ENCODE assay signal across 16 cellular contexts in genomic region chr11:74318241-74318932, GRCh38. TPM values are rescaled to one million over a fixed set of nuclear protein-coding genes. Genes with fewer than 3 reads are reported as not detected.
DNase-seq lines count a peak whose midpoint lies in the region; ATAC-seq and TF ChIP-seq lines count a peak whose summit lies in the region.
"Had no signal": no experiment of that assay in that cellular context is flagged by ENCODE, and none has a peak within 500 bp of the region (broad histone marks: within the 10 kb centered on the region; RNA-seq: fewer than 3 reads in every experiment).

No MANE protein-coding gene starts in this region.

- peak overlapping the region; percentile 91 for H3K27ac Mint-ChIP-seq in chondrocyte (ENCODE audit: unreplicated experiment)
- H3K27ac Mint-ChIP-seq: activated naive CD4-positive, alpha-beta T cell treated with anti-CD3 and anti-CD28 coated beads, Interleukin-2, amount 50 U/mL, for 24 hours; naive thymus-derived CD4-positive, alpha-beta T cell; T-helper 2 cell treated with Interferon-gamma antibody and Interleukin-4, amounts not matched to agents 5 μg/mL and 100 μg/mL, for 36 hours had no signal

- DNase-seq in M059J (ENCODE audit: low read depth) (peak; percentile 56), chondrocyte (ENCODE audit: low spot score) (no peak), lung microvascular endothelial cell (ENCODE audit: low read depth in 2 of 2) (peak; percentile 31 to 69), left ventricle myocardium superior (no peak), trophoblast cell (no peak), SHP77 (lab: John Stamatoyannopoulos, UW) (no peak)
- DNase-seq: activated T-cell treated with anti-CD3 and anti-CD28 coated beads for 4 hours; GOT3; naive thymus-derived CD4-positive, alpha-beta T cell; NCI-H82; stimulated activated CD4-positive, alpha-beta T cell treated with anti-CD3 and anti-CD28 coated beads, Interleukin-1b, Interleukin-23, amount 100 ng/mL, for 48 hours; testis had no signal

- no peak overlapping the region for H3K14ac ChIP-seq in trophoblast cell (ENCODE audit: low read length)

- H3K27ac ChIP-seq in ACC112 (ENCODE audit: low read depth, low read length) (peak overlapping the region; percentile 97), trophoblast cell (ENCODE audit: low read depth, low read length) (no peak overlapping the region)
- H3K27ac ChIP-seq: testis had no signal

- H3K9me3 Mint-ChIP-seq in chondrocyte (ENCODE audit: low read depth) = peaks cover 26% of the 10 kb centered on the region

- no peak overlapping the region for H4K12ac ChIP-seq in trophoblast cell (ENCODE audit: low read depth, low read length)

- H3K27me3 ChIP-seq in ACC112 (ENCODE audit: insufficient read depth, low read length) (no peaks in the 10 kb centered on the region), trophoblast cell (ENCODE audit: insufficient read depth, low read length) (no peaks in the 10 kb centered on the region)
- H3K27me3 ChIP-seq: testis had no signal

- H3K4me1 ChIP-seq in ACC112 (ENCODE audit: control insufficient read depth, insufficient read depth, low read length, unreplicated experiment) = peaks cover 38% of the 10 kb centered on the region
- no peaks in the 10 kb centered on the region for H3K4me1 ChIP-seq in trophoblast cell (ENCODE audit: control insufficient read depth in 1 of 2, insufficient read depth in 2 of 2, low read length in 2 of 2)
- H3K4me1 ChIP-seq: testis had no signal

- H3K4me3 Mint-ChIP-seq in chondrocyte (ENCODE audit: unreplicated experiment) = no peak overlapping the region
- H3K4me3 Mint-ChIP-seq: activated naive CD4-positive, alpha-beta T cell treated with anti-CD3 and anti-CD28 coated beads, Interleukin-2, amount 50 U/mL, for 24 hours; naive thymus-derived CD4-positive, alpha-beta T cell; T-helper 2 cell treated with Interferon-gamma antibody and Interleukin-4, amounts not matched to agents 5 μg/mL and 100 μg/mL, for 36 hours had no signal

- H3K9ac ChIP-seq in trophoblast cell (ENCODE audit: low read length) = no peak overlapping the region

- no peak overlapping the region for H2BK5ac ChIP-seq in trophoblast cell (ENCODE audit: low read depth, low read length, poor library complexity)

- H2BK12ac ChIP-seq in trophoblast cell (ENCODE audit: low read length) = no peak overlapping the region

- H4K8ac ChIP-seq in trophoblast cell (ENCODE audit: low read depth, low read length) = no peak overlapping the region

- TF ChIP-seq CTCF in chondrocyte (IDR thresholded peaks at IDR 0.05) = no peak

- H3K27me3 Mint-ChIP-seq in chondrocyte (ENCODE audit: low read depth) = no peaks in the 10 kb centered on the region

- ATAC-seq in left ventricle myocardium superior (no peak), HG02970 (IDR thresholded peaks at IDR 0.05; ENCODE audit: low FRiP score, unreplicated experiment) (no peak)
- ATAC-seq: naive thymus-derived CD4-positive, alpha-beta T cell had no signal

- H3K4me3 ChIP-seq in ACC112 (ENCODE audit: low read depth, low read length) (no peak overlapping the region; the same call in 1 of the 2 replicates), trophoblast cell (ENCODE audit: low read depth, low read length) (no peak overlapping the region)
- H3K4me3 ChIP-seq: testis had no signal

- H3K4ac ChIP-seq in trophoblast cell (ENCODE audit: low read depth, low read length) = no peak overlapping the region

- H3K4me1 Mint-ChIP-seq in chondrocyte (ENCODE audit: low read depth) = peaks cover 58% of the 10 kb centered on the region
- H3K4me1 Mint-ChIP-seq: activated naive CD4-positive, alpha-beta T cell treated with anti-CD3 and anti-CD28 coated beads, Interleukin-2, amount 50 U/mL, for 24 hours had no signal

- H3K79me2 ChIP-seq in ACC112 (ENCODE audit: control insufficient read depth, insufficient read depth, low read length, unreplicated experiment) (no peaks in the 10 kb centered on the region), trophoblast cell (ENCODE audit: control insufficient read depth, insufficient read depth, low read length, poor library complexity) (no peaks in the 10 kb centered on the region)

- no CpG with 5 or more reads among the region's 1 CpG for WGBS in trophoblast cell (ENCODE audit: extremely low coverage, insufficient coverage, insufficient read length)

- H3K36me3 ChIP-seq in ACC112 (ENCODE audit: insufficient read depth, low read length) (0 out of 2 replicates have a peak, but pooled peaks cover 6% of the 10 kb centered on the region), trophoblast cell (ENCODE audit: control insufficient read depth in 1 of 2, insufficient read depth in 2 of 2, low read length in 2 of 2) (no peaks in the 10 kb centered on the region)

- no peak overlapping the region for H2AK5ac ChIP-seq in trophoblast cell (ENCODE audit: low read length)

- intact Hi-C loops in left ventricle myocardium superior (cut with micrococcal nuclease) = no loop called here

- no peaks in the 10 kb centered on the region for H3K9me3 ChIP-seq in trophoblast cell (ENCODE audit: insufficient read depth, low read depth, low read length)
- H3K9me3 ChIP-seq: testis had no signal

- H3K18ac ChIP-seq in trophoblast cell (ENCODE audit: low read length) = no peak overlapping the region

- H3K36me3 Mint-ChIP-seq in chondrocyte (ENCODE audit: low read depth) = peaks cover 6% of the 10 kb centered on the region

- H2BK120ac ChIP-seq in trophoblast cell (ENCODE audit: insufficient read depth, low read length, poor library complexity) = no peak overlapping the region

- H3K23ac ChIP-seq in trophoblast cell (ENCODE audit: low read length) = no peak overlapping the region

- no peaks in the 10 kb centered on the region for H3K79me1 ChIP-seq in trophoblast cell (ENCODE audit: low read length)

- no peak overlapping the region for H3K4me2 ChIP-seq in trophoblast cell (ENCODE audit: low read length)

- no peak overlapping the region for H4K91ac ChIP-seq in trophoblast cell (ENCODE audit: low read depth, low read length)

- peak overlapping the region; percentile 16 for H2AFZ ChIP-seq in ACC112 (ENCODE audit: low read length, unreplicated experiment)
- H2AFZ ChIP-seq in trophoblast cell (ENCODE audit: insufficient read depth, low read length, poor library complexity) = no peak overlapping the region

RNA-seq across cellular contexts. Expression of gene P4HA3, which starts 6.9 kb away (rescaled TPM):
- 4.2 and 5.4 TPM in 2 replicates for total RNA-seq in M059J (2014; rRNA removed; shearing (Covaris generic))
- total RNA-seq in chondrocyte = 10.9 to 16.6 TPM (median 12.5 TPM) in 3 replicates
- total RNA-seq in lung microvascular endothelial cell = 36.3 and 52.3 TPM in 2 replicates
- total RNA-seq in left ventricle myocardium superior = 0.17 TPM
- 0.59 and 0.61 TPM in 2 replicates for polyA plus RNA-seq in trophoblast cell (2013)
- total RNA-seq: naive thymus-derived CD4-positive, alpha-beta T cell had no signal
- polyA plus RNA-seq: naive thymus-derived CD4-positive, alpha-beta T cell had no signal

Comparison
In these comparisons a context has a peak if more than half of its experiments do, and no peak if none do; other contexts are left out.
1. DNase-seq: peak in M059J (single experiment) and lung microvascular endothelial cell (2 of 2); none in chondrocyte (single experiment), left ventricle myocardium superior (single experiment), trophoblast cell (0 of 2) and SHP77 (0 of 2).